ENCODE assay signal across 18 cellular contexts in the genomic region with DNA sequence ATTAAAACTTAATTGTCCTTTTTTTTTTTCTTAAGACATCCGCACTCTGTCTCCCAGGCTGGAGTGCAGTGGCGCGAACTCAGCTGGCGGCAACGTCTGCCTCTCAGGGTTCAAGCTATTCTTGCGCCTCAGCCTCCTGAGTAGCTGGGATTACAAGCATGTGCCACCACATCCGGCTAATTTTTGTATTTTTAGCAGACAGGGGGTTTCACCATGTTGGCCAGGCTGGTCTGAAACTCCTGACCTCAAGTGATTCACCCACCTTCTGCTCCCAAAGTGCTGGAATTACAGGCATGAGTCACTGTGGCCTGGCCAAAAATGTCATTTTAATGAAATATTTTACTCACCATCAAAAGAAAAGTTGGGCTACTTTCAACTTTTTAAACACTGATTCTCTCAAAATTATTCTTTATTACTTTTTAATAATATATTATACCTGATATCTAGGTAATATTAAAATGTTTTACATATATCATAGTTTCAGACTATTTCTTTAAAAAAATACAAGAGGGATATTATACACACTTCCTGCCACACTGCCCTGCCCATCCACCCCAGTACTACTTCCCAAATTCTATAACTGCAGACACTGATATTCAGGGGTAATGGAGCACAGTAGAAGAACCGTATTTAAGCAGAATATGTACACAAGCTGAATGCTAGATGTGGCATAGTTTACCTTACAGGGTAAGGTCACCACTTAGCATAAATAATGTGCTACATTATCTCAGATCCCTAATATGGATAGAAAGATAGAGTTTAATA.
DNase-seq lines count a peak whose midpoint lies in the region; ATAC-seq, FAIRE-seq and TF ChIP-seq lines count a peak whose summit lies in the region.
"Had no signal": no experiment of that assay in that cellular context is flagged by ENCODE, and none has a peak within 500 bp of the region (broad histone marks: within the 10 kb centered on the region; RNA-seq: fewer than 3 reads in every experiment).

No MANE protein-coding gene starts in this region.

- H3K36me3 Mint-ChIP-seq in osteocyte (ENCODE audit: unreplicated experiment): no peaks in the 10 kb centered on the region
- H3K36me3 Mint-ChIP-seq: activated CD8-positive, alpha-beta memory T cell treated with anti-CD3 and anti-CD28 coated beads, Interleukin-2, amount 10 ng/mL, durations not matched to agents 7 days and 5 days; activated naive CD4-positive, alpha-beta T cell treated with anti-CD3 and anti-CD28 coated beads, Interleukin-2, amount 50 U/mL, for 24 hours had no signal

- peak overlapping the region; percentile 25 for H3K27ac Mint-ChIP-seq in osteocyte (ENCODE audit: unreplicated experiment)
- H3K27ac Mint-ChIP-seq: activated CD8-positive, alpha-beta memory T cell treated with anti-CD3 and anti-CD28 coated beads, Interleukin-2, amount 10 ng/mL, durations not matched to agents 7 days and 5 days; activated naive CD4-positive, alpha-beta T cell treated with anti-CD3 and anti-CD28 coated beads, Interleukin-2, amount 50 U/mL, for 24 hours; stimulated activated naive CD8-positive, alpha-beta T cell treated with anti-CD3 and anti-CD28 coated beads, Interleukin-15, Interleukin-2, amounts not matched to agents 100 ng/mL and 50 ng/mL, for 24 hours had no signal

- 62% methylated on average over 8 of the region's 8 CpGs for WGBS in GM12878 (ENCODE audit: insufficient coverage, insufficient replicate concordance, low lambda C conversion rate, missing lambda C conversion rate)

- peaks cover 2% of the 10 kb centered on the region for H3K27me3 Mint-ChIP-seq in osteocyte (ENCODE audit: unreplicated experiment)
- H3K27me3 Mint-ChIP-seq: activated CD8-positive, alpha-beta memory T cell treated with anti-CD3 and anti-CD28 coated beads, Interleukin-2, amount 10 ng/mL, durations not matched to agents 7 days and 5 days; activated naive CD4-positive, alpha-beta T cell treated with anti-CD3 and anti-CD28 coated beads, Interleukin-2, amount 50 U/mL, for 24 hours; stimulated activated naive CD8-positive, alpha-beta T cell treated with anti-CD3 and anti-CD28 coated beads, Interleukin-15, Interleukin-2, amounts not matched to agents 100 ng/mL and 50 ng/mL, for 24 hours had no signal

- in situ Hi-C loops in GM12878 (cut with MboI): no loop called here

- CTCF ChIA-PET in GM12878 (lab: Yijun Ruan, JAX): no interaction called here

- no peaks in the 10 kb centered on the region for H3K27me3 ChIP-seq in GM12878 (replicated peaks in 1 of 2; ENCODE audit: control insufficient read depth in 2 of 2, insufficient read depth in 2 of 2, low read length in 1 of 2)
- no peaks in the 10 kb centered on the region for H3K27me3 ChIP-seq in effector memory CD4-positive, alpha-beta T cell (replicated peaks; ENCODE audit: control insufficient read depth, insufficient read depth, low read length, poor library complexity, severe bottlenecking)
- H3K27me3 ChIP-seq: colonic mucosa, esophagus squamous epithelium had no signal

- peak; percentile 44 for ATAC-seq in GM12878
- ATAC-seq in GM19467 (IDR thresholded peaks at IDR 0.05; ENCODE audit: unreplicated experiment): no peak
- no peak for ATAC-seq in HG03280 (IDR thresholded peaks at IDR 0.05; ENCODE audit: unreplicated experiment)
- ATAC-seq: activated CD8-positive, alpha-beta memory T cell treated with anti-CD3 and anti-CD28 coated beads, Interleukin-2, amount 10 ng/mL, durations not matched to agents 7 days and 5 days; mucosa of descending colon; psoas muscle had no signal

- POLR2A ChIA-PET in GM12878 (lab: Charles Lee): no interaction called here

- no peak overlapping the region for H3K27ac ChIP-seq in GM12878 (ENCODE audit: control insufficient read depth, insufficient read depth)
- H3K27ac ChIP-seq in effector memory CD4-positive, alpha-beta T cell (ENCODE audit: insufficient read depth, low read length, poor library complexity, severe bottlenecking): no peak overlapping the region
- H3K27ac ChIP-seq: colonic mucosa, esophagus squamous epithelium, PC-9, psoas muscle had no signal

- no TSS peak for BruUV-seq in GM12878 (replicated peaks; lab: Mats Ljungman, UMichigan)

- no peaks in the 10 kb centered on the region for H3K9me3 ChIP-seq in GM12878 (replicated peaks; ENCODE audit: control insufficient read depth, insufficient read depth, low read length)
- H3K9me3 ChIP-seq in effector memory CD4-positive, alpha-beta T cell (ENCODE audit: control insufficient read depth, low read length): no peaks in the 10 kb centered on the region
- H3K9me3 ChIP-seq: colonic mucosa, esophagus squamous epithelium, mucosa of descending colon, psoas muscle had no signal

- SMC1A ChIA-PET in GM12878 (lab: Charles Lee; ENCODE audit: uncharacterized antibody, unreplicated experiment): no interaction called here

- H3K4me2 ChIP-seq in GM12878 (ENCODE audit: control insufficient read depth, insufficient read depth): no peak overlapping the region
- H3K4me2 ChIP-seq: PC-9 had no signal

- FAIRE-seq in GM12878 (lab: Jason Lieb, UNC): no peak
- FAIRE-seq: G401.6 had no signal

- no peak for TF ChIP-seq RAD21 in GM12878 (IDR thresholded peaks at IDR 0.05; ENCODE audit: insufficient read depth, low read depth, low read length)

- TF ChIP-seq CTCF in GM12878 (IDR thresholded peaks at IDR 0.05 in 2 of 3, conservative IDR thresholded peaks at IDR 0.05 in 1 of 3; ENCODE audit: control insufficient read depth in 2 of 3, extremely low read depth in 1 of 3, insufficient read depth in 1 of 3, low read depth in 3 of 3, low read length in 3 of 3) (no peak), osteocyte (IDR thresholded peaks at IDR 0.05) (no peak)

- H3K4me1 ChIP-seq in GM12878 (ENCODE audit: control insufficient read depth, insufficient read depth, low read length): no peaks in the 10 kb centered on the region
- no peaks in the 10 kb centered on the region for H3K4me1 ChIP-seq in effector memory CD4-positive, alpha-beta T cell (ENCODE audit: control insufficient read depth, insufficient read depth, low read length, poor library complexity, severe bottlenecking)
- H3K4me1 ChIP-seq: colonic mucosa, esophagus squamous epithelium, psoas muscle had no signal

- H3K4me3 Mint-ChIP-seq in osteocyte (ENCODE audit: unreplicated experiment): no peak overlapping the region
- H3K4me3 Mint-ChIP-seq: activated CD8-positive, alpha-beta memory T cell treated with anti-CD3 and anti-CD28 coated beads, Interleukin-2, amount 10 ng/mL, durations not matched to agents 7 days and 5 days; activated naive CD4-positive, alpha-beta T cell treated with anti-CD3 and anti-CD28 coated beads, Interleukin-2, amount 50 U/mL, for 24 hours; stimulated activated naive CD8-positive, alpha-beta T cell treated with anti-CD3 and anti-CD28 coated beads, Interleukin-15, Interleukin-2, amounts not matched to agents 100 ng/mL and 50 ng/mL, for 24 hours had no signal

- DNase-seq in GM04504 (ENCODE audit: low read depth): peak; percentile 12
- DNase-seq in NOMO-1 treated with DMSO at 0.1 percent for 48 hours (lab: John Stamatoyannopoulos, UW; ENCODE audit: unreplicated experiment): peak; percentile 84
- no peak for DNase-seq in GM12878 (ENCODE audit: low read depth, low spot score)
- no peak for DNase-seq in osteocyte (ENCODE audit: extremely low spot score, unreplicated experiment)
- no peak for DNase-seq in SIG-M5 treated with dmso at 0.1 percent for 504 hours (lab: John Stamatoyannopoulos, UW; ENCODE audit: unreplicated experiment)
- no peak for DNase-seq in effector memory CD4-positive, alpha-beta T cell
- DNase-seq: activated CD8-positive, alpha-beta memory T cell treated with anti-CD3 and anti-CD28 coated beads, Interleukin-2, amount 10 ng/mL, durations not matched to agents 7 days and 5 days; C1 segment of cervical spinal cord; colonic mucosa; esophagus squamous epithelium; mucosa of descending colon had no signal

- H3K4me1 Mint-ChIP-seq in osteocyte (ENCODE audit: unreplicated experiment): peaks cover 19% of the 10 kb centered on the region
- H3K4me1 Mint-ChIP-seq: activated CD8-positive, alpha-beta memory T cell treated with anti-CD3 and anti-CD28 coated beads, Interleukin-2, amount 10 ng/mL, durations not matched to agents 7 days and 5 days; activated naive CD4-positive, alpha-beta T cell treated with anti-CD3 and anti-CD28 coated beads, Interleukin-2, amount 50 U/mL, for 24 hours had no signal

- no peaks in the 10 kb centered on the region for H3K9me3 Mint-ChIP-seq in osteocyte (ENCODE audit: unreplicated experiment)
- H3K9me3 Mint-ChIP-seq: activated naive CD4-positive, alpha-beta T cell treated with anti-CD3 and anti-CD28 coated beads, Interleukin-2, amount 50 U/mL, for 24 hours; stimulated activated naive CD8-positive, alpha-beta T cell treated with anti-CD3 and anti-CD28 coated beads, Interleukin-15, Interleukin-2, amounts not matched to agents 100 ng/mL and 50 ng/mL, for 24 hours had no signal

- no peaks in the 10 kb centered on the region for H3K79me2 ChIP-seq in GM12878 (ENCODE audit: control insufficient read depth, insufficient read depth, low read length)

- H3K9ac ChIP-seq in GM12878 (ENCODE audit: control insufficient read depth, insufficient read depth, low read length): no peak overlapping the region

- no peak overlapping the region for H2AFZ ChIP-seq in GM12878 (ENCODE audit: control insufficient read depth, low read depth, low read length)
- H2AFZ ChIP-seq: PC-9 had no signal

- no peak for TF ChIP-seq EP300 in GM12878 (IDR thresholded peaks at IDR 0.05; ENCODE audit: borderline replicate concordance in 1 of 2, control insufficient read depth in 1 of 2, low read depth in 2 of 2, low read length in 2 of 2)

- H3K4me3 ChIP-seq in GM12878: no peak overlapping the region
- no peak overlapping the region for H3K4me3 ChIP-seq in effector memory CD4-positive, alpha-beta T cell (ENCODE audit: insufficient read depth, low read depth, low read length, poor library complexity, severe bottlenecking)
- H3K4me3 ChIP-seq: colonic mucosa, esophagus squamous epithelium, mucosa of descending colon, PC-9, psoas muscle had no signal

- RAD21 ChIA-PET in GM12878 (lab: Charles Lee; ENCODE audit: unreplicated experiment): no interaction called here

- no peaks in the 10 kb centered on the region for H4K20me1 ChIP-seq in GM12878 (ENCODE audit: control insufficient read depth, insufficient read depth)

- no peaks in the 10 kb centered on the region for H3K36me3 ChIP-seq in GM12878 (ENCODE audit: control insufficient read depth in 2 of 2, insufficient read depth in 2 of 2, low read length in 1 of 2)
- no peaks in the 10 kb centered on the region for H3K36me3 ChIP-seq in effector memory CD4-positive, alpha-beta T cell (ENCODE audit: control insufficient read depth, insufficient read depth, low read length)
- H3K36me3 ChIP-seq: colonic mucosa, esophagus squamous epithelium had no signal

- intact Hi-C loops in GM12878 (cut with micrococcal nuclease; ENCODE audit: unreplicated experiment): no loop called here

- TF ChIP-seq POLR2A in GM12878 (IDR thresholded peaks at IDR 0.05; ENCODE audit: low read depth, low read length): no peak

TF ChIP-seq in GM12878, 131 proteins besides CTCF, POLR2A, EP300 and RAD21 (continues in another document):
- no peak for TF ChIP-seq RB1 (IDR thresholded peaks at IDR 0.05; ENCODE audit: borderline replicate concordance)

Comparison
In these comparisons a context has a peak if more than half of its experiments do, and no peak if none do; other contexts are left out.
1. DNase-seq: peak in GM04504 (single experiment) and NOMO-1 treated with DMSO at 0.1 percent for 48 hours (single experiment); none in GM12878 (single experiment), osteocyte (single experiment), SIG-M5 treated with dmso at 0.1 percent for 504 hours (single experiment) and effector memory CD4-positive, alpha-beta T cell (0 of 3).